ENCODE assay signal across 17 cellular contexts in the genomic region with DNA sequence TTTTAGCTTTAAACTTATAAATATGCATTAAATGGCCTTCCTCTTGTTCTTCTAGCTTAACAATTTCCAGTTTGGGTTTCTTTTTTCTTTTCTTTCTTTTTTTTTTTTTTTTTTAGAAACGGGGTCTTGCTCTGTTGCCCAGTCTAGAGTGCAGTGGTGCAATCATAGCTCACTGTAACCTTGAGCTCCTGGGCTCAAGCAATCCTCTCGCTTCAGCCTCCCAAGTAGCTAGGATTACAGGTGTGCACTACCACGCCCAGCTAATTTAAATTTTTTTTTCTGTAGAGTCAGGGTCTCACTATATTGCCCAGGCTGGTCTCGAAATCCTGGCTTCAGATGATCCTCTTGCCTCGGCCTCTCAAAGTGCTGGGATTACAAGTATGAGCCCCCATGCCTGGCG. TPM values are rescaled to one million over a fixed set of nuclear protein-coding genes. Genes with fewer than 3 reads are reported as not detected.
"Had no signal": no experiment of that assay in that cellular context is flagged by ENCODE, and none has a peak within 500 bp of the region (broad histone marks: within the 10 kb centered on the region; RNA-seq: fewer than 3 reads in every experiment).

No MANE protein-coding gene starts in this region.

- H3K36me3 Mint-ChIP-seq: memory B cell had no signal

- H3K36me3 ChIP-seq: ovary, thoracic aorta, upper lobe of left lung had no signal

- H3K4me3 Mint-ChIP-seq: activated naive CD4-positive, alpha-beta T cell treated with anti-CD3 and anti-CD28 coated beads, Interleukin-2, amount 10 ng/mL, durations not matched to agents 7 days and 5 days; endodermal cell; memory B cell had no signal

- ATAC-seq: psoas muscle, right cardiac atrium had no signal

- H3K27ac Mint-ChIP-seq: endodermal cell had no signal

- H3K4me3 ChIP-seq: ovary, psoas muscle, thoracic aorta, upper lobe of left lung had no signal

- H3K9me3 ChIP-seq: ovary, psoas muscle, thoracic aorta, upper lobe of left lung had no signal

- H3K4me1 ChIP-seq: psoas muscle had no signal

- H3K9me3 Mint-ChIP-seq: activated naive CD4-positive, alpha-beta T cell treated with anti-CD3 and anti-CD28 coated beads, Interleukin-2, amount 10 ng/mL, durations not matched to agents 7 days and 5 days; endodermal cell; memory B cell had no signal

- DNase-seq: activated CD4-positive, alpha-beta T cell treated with anti-CD3 and anti-CD28 coated beads for 1 hour; activated CD8-positive, alpha-beta memory T cell treated with anti-CD3 and anti-CD28 coated beads for 24 hours; activated CD8-positive, alpha-beta memory T cell treated with anti-CD3 and anti-CD28 coated beads, Interleukin-2, amount 50 U/mL, for 48 hours; activated naive CD4-positive, alpha-beta T cell treated with anti-CD3 and anti-CD28 coated beads, Interleukin-2, amount 10 ng/mL, durations not matched to agents 7 days and 5 days; amygdala; endodermal cell; foreskin fibroblast; ovary; psoas muscle; right cardiac atrium; stimulated activated CD4-positive, alpha-beta T cell treated with anti-CD3 and anti-CD28 coated beads, Interleukin-2, amount 100 ng/mL, for 24 hours; T-helper 2 cell; upper lobe of left lung had no signal

- H3K27me3 Mint-ChIP-seq: activated naive CD4-positive, alpha-beta T cell treated with anti-CD3 and anti-CD28 coated beads, Interleukin-2, amount 10 ng/mL, durations not matched to agents 7 days and 5 days; memory B cell had no signal

- H3K27ac ChIP-seq: ovary, psoas muscle, thoracic aorta, upper lobe of left lung, VCaP had no signal

RNA-seq across cellular contexts. Expression of a gene that starts 37.9 kb away (rescaled TPM):
- total RNA-seq: dermis microvascular lymphatic vessel endothelial cell had no signal
